In the genomic region with DNA sequence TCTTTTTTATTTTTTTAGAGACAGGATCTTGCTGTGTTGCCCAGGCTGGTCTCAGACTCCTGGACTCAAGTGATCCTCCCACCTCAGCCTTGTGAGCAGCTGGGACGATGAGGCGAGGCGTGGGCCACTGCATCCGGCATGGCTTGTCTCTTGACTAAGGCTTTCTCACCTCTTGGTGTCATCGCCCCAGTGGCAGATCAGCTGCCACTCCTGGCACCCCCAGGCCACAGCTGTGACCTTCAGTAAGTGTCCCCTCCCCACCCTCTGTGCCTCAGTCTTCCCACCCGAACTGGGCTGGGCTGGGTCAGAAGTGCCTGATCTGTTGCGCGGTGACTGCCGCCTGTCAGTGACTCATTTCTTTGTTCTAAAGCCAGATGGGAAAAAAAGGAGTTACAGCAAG, we compare ENCODE assay signal across 1 cellular context.
TF ChIP-seq lines count a peak whose summit lies in the region.

No MANE protein-coding gene starts in this region.

TF ChIP-seq in K562, 482 proteins besides CTCF, POLR2A, EP300 and RAD21:
- TF ChIP-seq ESRRA (IDR thresholded peaks at IDR 0.05; ENCODE audit: borderline replicate concordance, low read depth): peak; percentile 30; the same call in 1 of the 2 replicates
- TF ChIP-seq, protein P1, sequence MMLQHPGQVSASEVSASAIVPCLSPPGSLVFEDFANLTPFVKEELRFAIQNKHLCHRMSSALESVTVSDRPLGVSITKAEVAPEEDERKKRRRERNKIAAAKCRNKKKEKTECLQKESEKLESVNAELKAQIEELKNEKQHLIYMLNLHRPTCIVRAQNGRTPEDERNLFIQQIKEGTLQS (IDR thresholded peaks at IDR 0.05): 0 out of 2 replicates have a peak, but pooled peaks have one; percentile 8
- TF ChIP-seq, protein P1 (CRISPR knock-in tag; conservative IDR thresholded peaks at IDR 0.05): no peak
- peak; percentile 91 for TF ChIP-seq ZNF121 (CRISPR knock-in tag; conservative IDR thresholded peaks at IDR 0.05)
- TF ChIP-seq ZNF263 (CRISPR knock-in tag; IDR thresholded peaks at IDR 0.05; ENCODE audit: borderline replicate concordance): no peak
